In the genomic region with DNA sequence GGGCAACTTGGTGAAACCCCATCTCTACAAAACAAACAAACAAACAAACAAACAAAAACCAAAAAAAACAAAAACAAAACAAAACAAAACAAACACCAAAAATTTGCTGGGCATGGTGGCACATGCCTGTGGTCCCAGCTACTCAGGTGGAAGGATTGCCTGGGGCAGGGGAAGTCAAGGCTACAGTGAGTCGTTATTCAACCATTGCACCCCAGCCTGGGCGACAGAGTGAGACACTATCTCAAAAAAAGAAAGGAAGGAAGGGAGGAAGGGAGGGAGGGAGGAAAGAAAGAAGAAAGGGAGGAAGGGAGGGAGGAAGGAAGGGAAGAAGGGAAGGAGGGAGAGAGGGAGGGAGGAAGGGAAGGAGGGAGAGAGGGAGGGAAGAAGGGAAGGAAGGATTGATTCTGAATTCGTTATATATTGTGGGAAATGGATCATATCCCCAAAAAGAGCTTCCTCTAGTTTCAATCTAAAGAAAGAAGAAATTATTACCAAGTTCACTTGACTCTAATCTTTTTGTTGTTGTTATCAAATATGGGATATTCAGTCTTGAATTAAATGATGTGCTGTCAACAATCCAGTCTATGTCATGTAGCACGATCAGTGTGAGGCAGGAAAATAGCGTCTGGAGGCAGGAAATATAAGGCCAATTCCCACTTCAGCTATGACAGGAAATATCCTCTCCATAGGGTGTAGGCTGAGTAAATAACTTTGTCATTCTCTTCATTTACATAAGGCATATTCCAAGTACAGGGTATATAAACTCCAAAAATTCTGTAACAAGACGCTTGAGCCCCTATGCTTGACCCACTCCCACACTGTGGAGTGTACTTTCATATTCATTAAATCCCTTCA, we compare ENCODE assay signal across 2 cellular contexts.
A peak's percentile ranks its signal among the peaks of the same experiment; 100 is the strongest.
TF ChIP-seq lines count a peak whose summit lies in the region.

No MANE protein-coding gene starts in this region.

TF ChIP-seq in HepG2, 621 proteins besides CTCF, POLR2A, EP300 and RAD21:
- TF ChIP-seq HNRNPK (IDR thresholded peaks at IDR 0.05; ENCODE audit: low read depth, low read length, poor library complexity, severe bottlenecking) (peak; percentile 93), PCBP2 (optimal IDR thresholded peaks at IDR 0.05; ENCODE audit: low read depth, low read length, poor library complexity, severe bottlenecking) (peak; percentile 26), ZNF282 (IDR thresholded peaks at IDR 0.05; ENCODE audit: partially characterized antibody) (no peak), ZNF550 (CRISPR knock-in tag; IDR thresholded peaks at IDR 0.05; ENCODE audit: borderline replicate concordance) (no peak), PCBP1 (IDR thresholded peaks at IDR 0.05; ENCODE audit: borderline replicate concordance, low read depth, low read length) (0 out of 2 replicates have a peak, but pooled peaks have one; percentile 55), ZNF644 (CRISPR knock-in tag; IDR thresholded peaks at IDR 0.05; ENCODE audit: low read depth) (no peak)

TF ChIP-seq in H1, 55 proteins besides CTCF, POLR2A, EP300 and RAD21:
- no peak for TF ChIP-seq BCL11A (IDR thresholded peaks at IDR 0.05; ENCODE audit: low read depth in 2 of 2, low read length in 2 of 2)
